Comparison of ENCODE assay signal across 8 cellular contexts in genomic region chr12:121399391-121400331, GRCh38. TPM values are rescaled to one million over a fixed set of nuclear protein-coding genes. Genes with fewer than 3 reads are reported as not detected.
DNase-seq lines count a peak whose midpoint lies in the region; ATAC-seq lines count a peak whose summit lies in the region.

RNF34 (plus strand) TSS chr12:121400118; CDS start chr12:121400213, 95 bp downstream.

- H3K36me3 Mint-ChIP-seq in IgD-negative memory B cell: peaks cover 1% of the 10 kb centered on the region

- no peaks in the 10 kb centered on the region for H3K9me3 Mint-ChIP-seq in IgD-negative memory B cell

- peak within 1 kb of the TSS; percentile 89 to 97 (median 97) for H3K27ac Mint-ChIP-seq in IgD-negative memory B cell

- H3K4me1 ChIP-seq in mononuclear cell (ENCODE audit: insufficient read depth, low read length): peaks cover 28% of the 10 kb centered on the region

- no peaks in the 10 kb centered on the region for H3K27me3 ChIP-seq in mononuclear cell (ENCODE audit: insufficient read depth, low read length)

- H3K27me3 Mint-ChIP-seq in IgD-negative memory B cell: no peaks in the 10 kb centered on the region

- peak; percentile 90 for ATAC-seq in GM21529 (IDR thresholded peaks at IDR 0.05; ENCODE audit: unreplicated experiment)

- H3K4me3 ChIP-seq in mononuclear cell (ENCODE audit: low read length): peak within 1 kb of the TSS; percentile 93

- peaks cover 17 to 29% (median 23%) of the 10 kb centered on the region in 3 donors for H3K4me1 Mint-ChIP-seq in IgD-negative memory B cell

- H3K9me3 ChIP-seq in mononuclear cell (ENCODE audit: low read depth, low read length): no peaks in the 10 kb centered on the region

- H3K4me3 Mint-ChIP-seq in IgD-negative memory B cell: peak within 1 kb of the TSS; percentile 98 to 100 (median 98)

- DNase-seq in DMS 273 treated with DMSO at 0.1 percent for 48 hours (lab: John Stamatoyannopoulos, UW) (peak; percentile 87), OCI-M2 (lab: John Stamatoyannopoulos, UW; ENCODE audit: unreplicated experiment) (peak; percentile 76), activated T-cell treated with anti-CD3 and anti-CD28 coated beads for 4 hours (peak; percentile 94), epidermal melanocyte (ENCODE audit: insufficient read length, low spot score) (peak; percentile 85)
- DNase-seq in stimulated activated CD8-positive, alpha-beta memory T cell treated with anti-CD3 and anti-CD28 coated beads, Interleukin-4, amount 100 ng/mL, for 1 hour (ENCODE audit: low read depth in 2 of 2, low spot score in 1 of 2): peak; percentile 92 to 96

RNA-seq across cellular contexts. Expression of gene RNF34, which starts in this region (rescaled TPM):
- polyA plus RNA-seq in IgD-negative memory B cell: 46.4 TPM
- total RNA-seq in mononuclear cell: 54.4 TPM

Comparison
In these comparisons a context has a peak if more than half of its experiments do, and no peak if none do; other contexts are left out.
1. Peak in every context shown above with its lines: DNase-seq, ATAC-seq and H3K4me3 ChIP-seq.